Comparison of ENCODE assay signal across 23 cellular contexts in the genomic region with DNA sequence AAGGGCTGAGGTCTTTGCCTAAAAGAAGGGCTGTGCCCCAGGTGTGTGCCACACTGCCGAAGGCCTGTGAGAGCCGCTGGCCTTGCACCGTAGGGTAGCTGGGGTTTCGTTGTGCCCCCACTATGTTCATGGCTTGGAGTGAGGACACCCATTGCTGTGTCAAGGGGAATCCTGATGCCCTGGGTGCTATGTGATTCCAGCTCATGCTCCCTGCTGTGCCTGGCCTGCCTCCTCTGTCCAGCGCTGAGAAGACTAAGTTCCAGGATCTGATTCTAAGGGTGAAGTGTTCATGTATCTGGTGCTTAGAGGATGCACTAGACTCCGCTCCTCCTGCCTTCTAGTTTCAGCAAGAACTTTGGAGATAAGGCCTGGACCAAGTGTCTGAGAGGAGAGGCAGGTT. TPM values are rescaled to one million over a fixed set of nuclear protein-coding genes. Genes with fewer than 3 reads are reported as not detected.
DNase-seq lines count a peak whose midpoint lies in the region; ATAC-seq and TF ChIP-seq lines count a peak whose summit lies in the region.
"Had no signal": no experiment of that assay in that cellular context is flagged by ENCODE, and none has a peak within 500 bp of the region (broad histone marks: within the 10 kb centered on the region; RNA-seq: fewer than 3 reads in every experiment).

No MANE protein-coding gene starts in this region.

- H3K4me1 Mint-ChIP-seq in MCF 10A (ENCODE audit: insufficient read depth, unreplicated experiment): peaks cover 18% of the 10 kb centered on the region
- H3K4me1 Mint-ChIP-seq in T-helper 17 cell: peaks cover 32% of the 10 kb centered on the region
- H3K4me1 Mint-ChIP-seq in immature natural killer cell: peaks cover 38 to 52% of the 10 kb centered on the region in 2 donors
- peaks cover 77% of the 10 kb centered on the region for H3K4me1 Mint-ChIP-seq in type B pancreatic cell (ENCODE audit: unreplicated experiment)

- in situ Hi-C loops in mammary epithelial cell (cut with MboI; ENCODE audit: low sequenced_read_pairs in 2 of 2): loop anchor here in 1 of 2 donors (25.0 kb wide), 1 partner anchor 427 kb away; no protein-coding TSS in a partner anchor

- H3K27me3 Mint-ChIP-seq in MCF 10A (ENCODE audit: insufficient read depth, unreplicated experiment) (no peaks in the 10 kb centered on the region), T-helper 17 cell (no peaks in the 10 kb centered on the region), immature natural killer cell (ENCODE audit: low read depth in 3 of 3) (peaks cover 0 to 5% (median 2%) of the 10 kb centered on the region in 3 donors), type B pancreatic cell (no peaks in the 10 kb centered on the region)
- H3K27me3 Mint-ChIP-seq: IgD-negative memory B cell had no signal

- H3K4me3 Mint-ChIP-seq in MCF 10A (ENCODE audit: unreplicated experiment) (no peak overlapping the region), T-helper 17 cell (no peak overlapping the region), immature natural killer cell (no peak overlapping the region), type B pancreatic cell (peak overlapping the region; percentile 25)
- H3K4me3 Mint-ChIP-seq: IgD-negative memory B cell had no signal

- no peak for ATAC-seq in T-helper 17 cell
- ATAC-seq: HCT116; stimulated activated naive CD8-positive, alpha-beta T cell treated with anti-CD3 and anti-CD28 coated beads, Interleukin-15, Interleukin-2, amounts not matched to agents 100 U/mL and 50 U/mL, for 24 hours had no signal

- intact Hi-C loops in MCF 10A (cut with micrococcal nuclease) (no loop called here), mammary epithelial cell (cut with micrococcal nuclease) (no loop called here), OCI-LY7 (cut with micrococcal nuclease; ENCODE audit: unreplicated experiment) (no loop called here)

- dilution Hi-C loops in mammary epithelial cell (cut with HindIII; ENCODE audit: low sequenced_read_pairs): no loop called here

- H2AFZ ChIP-seq in mammary epithelial cell (ENCODE audit: low read depth, low read length) (no peak overlapping the region), OCI-LY7 (ENCODE audit: low read length) (no peak overlapping the region)

- no peak for TF ChIP-seq CTCF in MCF 10A (IDR thresholded peaks at IDR 0.05; ENCODE audit: unreplicated experiment)
- no peak for TF ChIP-seq CTCF in mammary epithelial cell (conservative IDR thresholded peaks at IDR 0.05 in 1 of 2, IDR thresholded peaks at IDR 0.05 in 1 of 2; ENCODE audit: extremely low read depth in 1 of 2, insufficient read depth in 1 of 2, low read depth in 1 of 2, low read length in 2 of 2)
- TF ChIP-seq CTCF in type B pancreatic cell (conservative IDR thresholded peaks at IDR 0.05): no peak
- no peak for TF ChIP-seq CTCF in OCI-LY7 (conservative IDR thresholded peaks at IDR 0.05; ENCODE audit: low read length)

- BruUV-seq in MCF 10A (replicated peaks; lab: Mats Ljungman, UMichigan) (no TSS peak), mammary epithelial cell (replicated peaks; lab: Mats Ljungman, UMichigan) (no TSS peak), OCI-LY7 (replicated peaks; lab: Mats Ljungman, UMichigan) (no TSS peak)

- peaks cover 3% of the 10 kb centered on the region for H4K20me1 ChIP-seq in mammary epithelial cell (ENCODE audit: insufficient read depth, low read length)
- no peaks in the 10 kb centered on the region for H4K20me1 ChIP-seq in OCI-LY7 (ENCODE audit: insufficient read depth, low read length)

- POLR2A ChIA-PET in MCF 10A (lab: Yijun Ruan, JAX): no interaction called here
- POLR2A ChIA-PET in OCI-LY7 (lab: Charles Lee): no interaction called here

- CTCF ChIA-PET in MCF 10A (lab: Yijun Ruan, JAX): interaction anchor here (1.1 kb wide), 1 partner anchor 15 kb away, joined by 3 read pairs; no protein-coding TSS in a partner anchor
- CTCF ChIA-PET in mammary epithelial cell (lab: Charles Lee; ENCODE audit: low non-redundant PET): no interaction called here
- CTCF ChIA-PET in OCI-LY7 (lab: Charles Lee; ENCODE audit: unreplicated experiment): no interaction called here

- H3K27me3 ChIP-seq in mammary epithelial cell (ENCODE audit: insufficient read depth, low read length): no peaks in the 10 kb centered on the region
- H3K27me3 ChIP-seq: testis, uterus had no signal

- H3K9ac ChIP-seq in mammary epithelial cell (ENCODE audit: insufficient read depth, low read length): no peak overlapping the region

- H3K4me1 ChIP-seq in mammary epithelial cell (ENCODE audit: insufficient read depth, low read length) (peaks cover 7% of the 10 kb centered on the region), OCI-LY7 (ENCODE audit: insufficient read depth, low read length, poor library complexity, severe bottlenecking) (peaks cover 21% of the 10 kb centered on the region)

- H3K4me2 ChIP-seq in mammary epithelial cell (ENCODE audit: insufficient read depth, low read depth, low read length) (no peak overlapping the region), OCI-LY7 (ENCODE audit: low read length) (no peak overlapping the region)

- peaks cover 18% of the 10 kb centered on the region for H3K36me3 Mint-ChIP-seq in MCF 10A (ENCODE audit: insufficient read depth, unreplicated experiment)
- H3K36me3 Mint-ChIP-seq in T-helper 17 cell (ENCODE audit: low read depth): no peaks in the 10 kb centered on the region
- H3K36me3 Mint-ChIP-seq in immature natural killer cell: no peaks in the 10 kb centered on the region
- peaks cover 5% of the 10 kb centered on the region for H3K36me3 Mint-ChIP-seq in type B pancreatic cell
- H3K36me3 Mint-ChIP-seq: IgD-negative memory B cell had no signal

- H3K9me3 Mint-ChIP-seq in MCF 10A (ENCODE audit: unreplicated experiment): no peaks in the 10 kb centered on the region
- no peaks in the 10 kb centered on the region for H3K9me3 Mint-ChIP-seq in immature natural killer cell
- H3K9me3 Mint-ChIP-seq in type B pancreatic cell: no peaks in the 10 kb centered on the region
- H3K9me3 Mint-ChIP-seq: IgD-negative memory B cell had no signal

- H3K9me3 ChIP-seq in mammary epithelial cell (replicated peaks; ENCODE audit: insufficient read depth, low read length): no peaks in the 10 kb centered on the region
- no peaks in the 10 kb centered on the region for H3K9me3 ChIP-seq in T-helper 17 cell (ENCODE audit: control insufficient read depth, low read length, poor library complexity, severe bottlenecking)
- no peaks in the 10 kb centered on the region for H3K9me3 ChIP-seq in OCI-LY7 (ENCODE audit: low read length)
- H3K9me3 ChIP-seq: testis, uterus had no signal

- 91% methylated on average over 6 of the region's 6 CpGs for WGBS in mammary epithelial cell (ENCODE audit: low coverage, missing lambda C conversion rate)

- no peak overlapping the region for H3K27ac ChIP-seq in mammary epithelial cell (ENCODE audit: insufficient read depth, low read depth, low read length)
- H3K27ac ChIP-seq in OCI-LY7 (ENCODE audit: low read depth, low read length, poor library complexity, severe bottlenecking): no peak overlapping the region
- H3K27ac ChIP-seq: epithelial cell of prostate, testis had no signal

- H3K4me3 ChIP-seq in mammary epithelial cell (replicated peaks in 1 of 3; ENCODE audit: insufficient read depth in 1 of 3, low read depth in 2 of 3, low read length in 3 of 3): no peak overlapping the region
- H3K4me3 ChIP-seq in OCI-LY7 (ENCODE audit: low read depth, low read length, poor library complexity, severe bottlenecking): no peak overlapping the region
- H3K4me3 ChIP-seq: testis, uterus had no signal

- peaks cover 7% of the 10 kb centered on the region for H3K36me3 ChIP-seq in mammary epithelial cell (ENCODE audit: insufficient read depth, low read length)
- H3K36me3 ChIP-seq in OCI-LY7 (ENCODE audit: insufficient read depth, low read length): peaks cover 14% of the 10 kb centered on the region
- H3K36me3 ChIP-seq: uterus had no signal

- peak overlapping the region; percentile 49 for H3K27ac Mint-ChIP-seq in MCF 10A (ENCODE audit: low read depth, unreplicated experiment)
- peak overlapping the region; percentile 91 for H3K27ac Mint-ChIP-seq in T-helper 17 cell
- peak overlapping the region in 4 of 6 donors; percentile 37 to 83 (median 62) for H3K27ac Mint-ChIP-seq in immature natural killer cell
- H3K27ac Mint-ChIP-seq in type B pancreatic cell: peak overlapping the region; percentile 65
- H3K27ac Mint-ChIP-seq: IgD-negative memory B cell had no signal

- DNase-seq in MCF 10A (ENCODE audit: unreplicated experiment) (no peak), mammary epithelial cell (no peak), T-helper 17 cell (no peak), immature natural killer cell (no peak), type B pancreatic cell (ENCODE audit: extremely low spot score, unreplicated experiment) (no peak), OCI-LY7 (ENCODE audit: low spot score) (no peak), GF-D8 (lab: John Stamatoyannopoulos, UW) (no peak), NCI-H2171 treated with DMSO at 0.1 percent for 48 hours (lab: John Stamatoyannopoulos, UW) (no peak)
- DNase-seq: activated CD4-positive, alpha-beta T cell treated with anti-CD3 and anti-CD28 coated beads for 48 hours; activated CD8-positive, alpha-beta memory T cell treated with anti-CD3 and anti-CD28 coated beads for 24 hours; activated gamma-delta T cell; activated T-cell treated with anti-CD3 and anti-CD28 coated beads, Interleukin-2, amount 50 U/mL, for 1 hour; effector CD4-positive, alpha-beta T cell; islet precursor cell; NCI-H2029 treated with DMSO at 0.1 percent for 48 hours; NCI-H774; RPMI8226; stimulated activated naive CD8-positive, alpha-beta T cell treated with anti-CD3 and anti-CD28 coated beads, Interleukin-15, Interleukin-2, amounts not matched to agents 100 U/mL and 50 U/mL, for 24 hours; testis; uterus had no signal

- no peaks in the 10 kb centered on the region for H3K9me2 ChIP-seq in OCI-LY7 (ENCODE audit: insufficient read depth, low read length)

- H3K79me2 ChIP-seq in mammary epithelial cell (ENCODE audit: insufficient read depth, low read length) (peaks cover 91% of the 10 kb centered on the region), OCI-LY7 (ENCODE audit: insufficient read depth, low read depth, low read length) (no peaks in the 10 kb centered on the region)

RNA-seq across cellular contexts. Expression of a gene that starts 47.4 kb away (rescaled TPM):
- total RNA-seq in MCF 10A (2022): 87.1 and 91.7 TPM in 2 replicates
- total RNA-seq in mammary epithelial cell: 100 to 1,000 TPM; 109 to 173 TPM
- polyA plus RNA-seq in mammary epithelial cell: 71.5 TPM
- 152 TPM for polyA minus RNA-seq in mammary epithelial cell
- total RNA-seq in T-helper 17 cell: 100 to 1,000 TPM; 198 to 241 TPM
- 10 to 100 TPM in 1 of 3 donors, 1 to 10 TPM in 2; 2.9 to 13.4 (median 4.4) TPM for polyA plus RNA-seq in immature natural killer cell
- 81.2 and 97.0 TPM in 2 replicates for total RNA-seq in type B pancreatic cell (ENCODE audit: low replicate concordance)
- 48.4 and 70.4 TPM in 2 replicates for total RNA-seq in OCI-LY7 (2014; rRNA removed; shearing (Covaris generic))
- total RNA-seq in OCI-LY7 (2022): 187 and 213 TPM in 2 replicates
